ENCODE assay signal across 12 cellular contexts in genomic region chr1:211610779-211611556, GRCh38. TPM values are rescaled to one million over a fixed set of nuclear protein-coding genes. Genes with fewer than 3 reads are reported as not detected.
DNase-seq lines count a peak whose midpoint lies in the region; ATAC-seq and TF ChIP-seq lines count a peak whose summit lies in the region.
"Had no signal": no experiment of that assay in that cellular context is flagged by ENCODE, and none has a peak within 500 bp of the region (broad histone marks: within the 10 kb centered on the region; RNA-seq: fewer than 3 reads in every experiment).

No MANE protein-coding gene starts in this region.

- peak overlapping the region; percentile 19 for H3K4me3 Mint-ChIP-seq in T-helper 17 cell
- H3K4me3 Mint-ChIP-seq in stimulated activated naive B cell treated with anti-CD40 and anti-IgM and Interleukin-4, amounts not matched to agents 10 μg/mL and 1 μg/mL and 100 μg/mL, for 72 hours: no peak overlapping the region
- H3K4me3 Mint-ChIP-seq in GM23338: no peak overlapping the region
- H3K4me3 Mint-ChIP-seq in WTC11: no peak overlapping the region
- H3K4me3 Mint-ChIP-seq: activated CD4-positive, alpha-beta memory T cell treated with anti-CD3 and anti-CD28 coated beads, Interleukin-2, amount 10 ng/mL, durations not matched to agents 7 days and 5 days; naive thymus-derived CD4-positive, alpha-beta T cell had no signal

- no peak for TF ChIP-seq EP300 in sigmoid colon (IDR thresholded peaks at IDR 0.05)

- H2AFZ ChIP-seq in GM23338: no peak overlapping the region

- 40 to 64% methylated on average over 9 of the region's 9 CpGs for WGBS in sigmoid colon, 2 donors

- H3K36me3 ChIP-seq in HEK293 (ENCODE audit: control insufficient read depth in 2 of 2, insufficient read depth in 1 of 2, low read length in 2 of 2): no peaks in the 10 kb centered on the region
- no peaks in the 10 kb centered on the region for H3K36me3 ChIP-seq in sigmoid colon
- H3K36me3 ChIP-seq in GM23338 (ENCODE audit: insufficient read depth): no peaks in the 10 kb centered on the region

- no peak overlapping the region for H3K4me2 ChIP-seq in GM23338

- H3K4me3 ChIP-seq in HEK293 (ENCODE audit: low read depth, low read length): no peak overlapping the region
- no peak overlapping the region for H3K4me3 ChIP-seq in sigmoid colon
- H3K4me3 ChIP-seq in GM23338: no peak overlapping the region

- no peak for TF ChIP-seq CTCF in HEK293 (tag by site-specific recombination; IDR thresholded peaks at IDR 0.05)
- TF ChIP-seq CTCF in sigmoid colon (IDR thresholded peaks at IDR 0.05): no peak
- no peak for TF ChIP-seq CTCF in GM23338 (conservative IDR thresholded peaks at IDR 0.05; ENCODE audit: low read depth in 2 of 2)
- no peak for TF ChIP-seq CTCF in WTC11 (IDR thresholded peaks at IDR 0.05)

- intact Hi-C loops in Right ventricle myocardium superior (cut with DNase I) (no loop called here), sigmoid colon (cut with DNase I) (no loop called here)

- H4K20me1 ChIP-seq in GM23338 (replicated peaks; ENCODE audit: insufficient read depth): no peaks in the 10 kb centered on the region

- H3K79me2 ChIP-seq in GM23338 (replicated peaks; ENCODE audit: insufficient read depth): no peaks in the 10 kb centered on the region

- no peak for TF ChIP-seq POLR2A in sigmoid colon (IDR thresholded peaks at IDR 0.05)

- CTCF ChIA-PET in HEK293 (lab: Yijun Ruan, JAX) (interaction anchor here (0.8 to 1.0 kb wide), 3 partner anchors 13 to 134 kb away, joined by 3 to 4 read pairs (median 3); no protein-coding TSS in a partner anchor), WTC11 (lab: Charles Lee) (interaction anchor here (0.7 to 1.2 kb wide), 3 partner anchors 18 to 98 kb away, joined by 3 read pairs; no protein-coding TSS in a partner anchor)

- no peaks in the 10 kb centered on the region for H3K9me3 Mint-ChIP-seq in stimulated activated naive B cell treated with anti-CD40 and anti-IgM and Interleukin-4, amounts not matched to agents 10 μg/mL and 1 μg/mL and 100 μg/mL, for 72 hours
- H3K9me3 Mint-ChIP-seq in GM23338 (no peaks in the 10 kb centered on the region), WTC11 (no peaks in the 10 kb centered on the region)
- H3K9me3 Mint-ChIP-seq: activated CD4-positive, alpha-beta memory T cell treated with anti-CD3 and anti-CD28 coated beads, Interleukin-2, amount 10 ng/mL, durations not matched to agents 7 days and 5 days; naive thymus-derived CD4-positive, alpha-beta T cell had no signal

- H3K36me3 Mint-ChIP-seq in T-helper 17 cell (ENCODE audit: low read depth) (peaks cover 4% of the 10 kb centered on the region), GM23338 (ENCODE audit: low read depth) (no peaks in the 10 kb centered on the region), WTC11 (no peaks in the 10 kb centered on the region)
- H3K36me3 Mint-ChIP-seq in stimulated activated naive B cell treated with anti-CD40 and anti-IgM and Interleukin-4, amounts not matched to agents 10 μg/mL and 1 μg/mL and 100 μg/mL, for 72 hours: no peaks in the 10 kb centered on the region
- H3K36me3 Mint-ChIP-seq: naive thymus-derived CD4-positive, alpha-beta T cell had no signal

- H3K27me3 Mint-ChIP-seq in T-helper 17 cell: no peaks in the 10 kb centered on the region
- H3K27me3 Mint-ChIP-seq in stimulated activated naive B cell treated with anti-CD40 and anti-IgM and Interleukin-4, amounts not matched to agents 10 μg/mL and 1 μg/mL and 100 μg/mL, for 72 hours: no peaks in the 10 kb centered on the region
- peaks cover 4% of the 10 kb centered on the region for H3K27me3 Mint-ChIP-seq in GM23338 (ENCODE audit: insufficient read depth, low read depth, poor library complexity)
- no peaks in the 10 kb centered on the region for H3K27me3 Mint-ChIP-seq in WTC11 (ENCODE audit: low read depth)
- H3K27me3 Mint-ChIP-seq: activated CD4-positive, alpha-beta memory T cell treated with anti-CD3 and anti-CD28 coated beads, Interleukin-2, amount 10 ng/mL, durations not matched to agents 7 days and 5 days; naive thymus-derived CD4-positive, alpha-beta T cell had no signal

- H3K9me2 ChIP-seq in GM23338 (ENCODE audit: insufficient read depth): 0 out of 2 replicates have a peak, but pooled peaks cover 5% of the 10 kb centered on the region

- H3K27me3 ChIP-seq in sigmoid colon: no peaks in the 10 kb centered on the region
- H3K27me3 ChIP-seq in GM23338 (ENCODE audit: insufficient read depth): no peaks in the 10 kb centered on the region

- H3K27ac ChIP-seq in HEK293 (ENCODE audit: extremely low read depth, low read depth, low read length): no peak overlapping the region
- peak overlapping the region in 3 of 4 donors; percentile 44 to 78 (median 50) for H3K27ac ChIP-seq in sigmoid colon
- H3K27ac ChIP-seq in GM23338 (ENCODE audit: low read depth): no peak overlapping the region

- DNase-seq in T-helper 17 cell: no peak
- DNase-seq in Right ventricle myocardium superior: peak; percentile 63
- DNase-seq in sigmoid colon: no peak
- DNase-seq in stimulated activated naive B cell treated with anti-CD40 and anti-IgM and Interleukin-4, amounts not matched to agents 10 μg/mL and 1 μg/mL and 100 μg/mL, for 72 hours: no peak
- no peak for DNase-seq in GM23338 (ENCODE audit: low spot score)
- no peak for DNase-seq in WTC11 (ENCODE audit: low spot score)
- no peak for DNase-seq in foreskin melanocyte
- DNase-seq: activated CD4-positive, alpha-beta memory T cell treated with anti-CD3 and anti-CD28 coated beads, Interleukin-2, amount 10 ng/mL, durations not matched to agents 7 days and 5 days; HCEC 1CT; naive thymus-derived CD4-positive, alpha-beta T cell; NCI-H2029 treated with DMSO at 0.1 percent for 48 hours had no signal

- H3K4me1 ChIP-seq in HEK293 (ENCODE audit: control insufficient read depth, insufficient read depth, low read length) (no peaks in the 10 kb centered on the region), sigmoid colon (peaks cover 0 to 29% (median 23%) of the 10 kb centered on the region in 4 donors), GM23338 (ENCODE audit: insufficient read depth) (no peaks in the 10 kb centered on the region)

- H3K9me3 ChIP-seq in HEK293 (ENCODE audit: control insufficient read depth, insufficient read depth, low read depth, low read length) (no peaks in the 10 kb centered on the region), T-helper 17 cell (ENCODE audit: control insufficient read depth, low read length, poor library complexity, severe bottlenecking) (no peaks in the 10 kb centered on the region), sigmoid colon (no peaks in the 10 kb centered on the region)

- H3K27ac Mint-ChIP-seq in T-helper 17 cell (no peak overlapping the region), GM23338 (no peak overlapping the region), WTC11 (no peak overlapping the region)
- no peak overlapping the region for H3K27ac Mint-ChIP-seq in stimulated activated naive B cell treated with anti-CD40 and anti-IgM and Interleukin-4, amounts not matched to agents 10 μg/mL and 1 μg/mL and 100 μg/mL, for 72 hours
- H3K27ac Mint-ChIP-seq: activated CD4-positive, alpha-beta memory T cell treated with anti-CD3 and anti-CD28 coated beads, Interleukin-2, amount 10 ng/mL, durations not matched to agents 7 days and 5 days had no signal

- no peaks in the 10 kb centered on the region for H3F3A ChIP-seq in GM23338 (replicated peaks; ENCODE audit: low read depth)

- POLR2A ChIA-PET in HEK293 (lab: Yijun Ruan, JAX) (no interaction called here), WTC11 (lab: Charles Lee) (no interaction called here)

- ATAC-seq in T-helper 17 cell (no peak), Right ventricle myocardium superior (ENCODE audit: poor library complexity) (peak; percentile 48), GM23338 (no peak), WTC11 (no peak)
- ATAC-seq in stimulated activated naive B cell treated with anti-CD40 and anti-IgM and Interleukin-4, amounts not matched to agents 10 μg/mL and 1 μg/mL and 100 μg/mL, for 72 hours (replicated peaks): no peak
- ATAC-seq: naive thymus-derived CD4-positive, alpha-beta T cell had no signal

- H3K4me1 Mint-ChIP-seq in T-helper 17 cell: peaks cover 14% of the 10 kb centered on the region
- peaks cover 10 to 22% of the 10 kb centered on the region in 2 donors for H3K4me1 Mint-ChIP-seq in stimulated activated naive B cell treated with anti-CD40 and anti-IgM and Interleukin-4, amounts not matched to agents 10 μg/mL and 1 μg/mL and 100 μg/mL, for 72 hours
- H3K4me1 Mint-ChIP-seq in GM23338: peaks cover 6% of the 10 kb centered on the region; the same call in 1 of the 3 replicates
- peaks cover 6% of the 10 kb centered on the region; the same call in 1 of the 2 replicates for H3K4me1 Mint-ChIP-seq in WTC11

TF ChIP-seq in GM23338, 12 proteins besides CTCF, POLR2A, EP300 and RAD21 (continues in another document):
- TF ChIP-seq CREB1 (CRISPR knock-in tag; IDR thresholded peaks at IDR 0.05; ENCODE audit: low read depth) (no peak), ZNF331 (CRISPR knock-in tag; IDR thresholded peaks at IDR 0.05; ENCODE audit: low read depth) (no peak)

TF ChIP-seq in WTC11, 78 proteins besides CTCF, POLR2A, EP300 and RAD21:
- TF ChIP-seq JUN (CRISPR knock-in tag; IDR thresholded peaks at IDR 0.05) (no peak), PRRX2 (CRISPR knock-in tag; IDR thresholded peaks at IDR 0.05) (no peak), NR3C1 (CRISPR knock-in tag; conservative IDR thresholded peaks at IDR 0.05; ENCODE audit: low read depth) (no peak)

RNA-seq across cellular contexts. Expression of gene SLC30A1, which starts 32.0 kb away (rescaled TPM):
- 1 to 10 TPM; 4.8 to 9.5 TPM for total RNA-seq in T-helper 17 cell
- 9.8 TPM for total RNA-seq in Right ventricle myocardium superior
- total RNA-seq in sigmoid colon: 10 to 100 TPM in 2 of 4 donors, 1 to 10 TPM in 2; 7.9 to 11.8 (median 9.3) TPM
- 1 to 10 TPM; 4.2 to 5.1 (median 4.3) TPM for polyA plus RNA-seq in sigmoid colon
- total RNA-seq in GM23338 (2014; rRNA removed; shearing (Covaris generic)): 17.0 and 17.7 TPM in 2 replicates
- polyA plus RNA-seq in GM23338 (2016; fragmentation: Nextera tagmentation; extraction: Ambion mirVana): 3.3 and 3.8 TPM in 2 replicates
- 20.0 to 26.9 TPM (median 25.3 TPM) in 3 replicates for total RNA-seq in WTC11 (2021)

Comparison
In these comparisons a context has a peak if more than half of its experiments do, and no peak if none do; other contexts are left out.
1. H3K27ac ChIP-seq: peak in sigmoid colon (3 of 4); none in HEK293 (single experiment) and GM23338 (single experiment).